Comparison of ENCODE assay signal across 1 cellular context in the genomic region with DNA sequence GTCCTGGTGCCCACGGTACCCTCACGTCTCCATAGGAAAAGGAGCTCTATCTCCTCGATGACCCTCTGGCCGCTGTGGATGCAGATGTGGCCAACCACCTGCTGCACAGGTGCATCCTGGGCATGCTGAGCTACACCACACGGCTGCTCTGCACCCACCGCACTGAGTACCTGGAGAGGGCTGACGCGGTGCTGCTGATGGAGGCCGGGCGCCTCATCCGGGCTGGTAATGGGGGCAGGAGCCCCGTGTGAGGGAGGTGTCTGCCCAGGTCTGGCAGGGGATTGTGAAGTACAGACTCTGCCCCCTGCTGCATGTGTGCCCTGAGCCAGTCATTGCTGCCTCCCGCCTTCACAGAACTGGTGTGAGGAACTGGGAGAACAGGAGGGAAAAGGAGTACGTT.
TF ChIP-seq lines count a peak whose summit lies in the region.

No MANE protein-coding gene starts in this region.

TF ChIP-seq in HepG2, 621 proteins besides CTCF, POLR2A, EP300 and RAD21:
- peak; percentile 40 for TF ChIP-seq AGO2 (optimal IDR thresholded peaks at IDR 0.05; ENCODE audit: low read depth, low read length)
- TF ChIP-seq RFX5 (IDR thresholded peaks at IDR 0.05; ENCODE audit: low read depth, low read length): no peak
- TF ChIP-seq, protein P1, sequence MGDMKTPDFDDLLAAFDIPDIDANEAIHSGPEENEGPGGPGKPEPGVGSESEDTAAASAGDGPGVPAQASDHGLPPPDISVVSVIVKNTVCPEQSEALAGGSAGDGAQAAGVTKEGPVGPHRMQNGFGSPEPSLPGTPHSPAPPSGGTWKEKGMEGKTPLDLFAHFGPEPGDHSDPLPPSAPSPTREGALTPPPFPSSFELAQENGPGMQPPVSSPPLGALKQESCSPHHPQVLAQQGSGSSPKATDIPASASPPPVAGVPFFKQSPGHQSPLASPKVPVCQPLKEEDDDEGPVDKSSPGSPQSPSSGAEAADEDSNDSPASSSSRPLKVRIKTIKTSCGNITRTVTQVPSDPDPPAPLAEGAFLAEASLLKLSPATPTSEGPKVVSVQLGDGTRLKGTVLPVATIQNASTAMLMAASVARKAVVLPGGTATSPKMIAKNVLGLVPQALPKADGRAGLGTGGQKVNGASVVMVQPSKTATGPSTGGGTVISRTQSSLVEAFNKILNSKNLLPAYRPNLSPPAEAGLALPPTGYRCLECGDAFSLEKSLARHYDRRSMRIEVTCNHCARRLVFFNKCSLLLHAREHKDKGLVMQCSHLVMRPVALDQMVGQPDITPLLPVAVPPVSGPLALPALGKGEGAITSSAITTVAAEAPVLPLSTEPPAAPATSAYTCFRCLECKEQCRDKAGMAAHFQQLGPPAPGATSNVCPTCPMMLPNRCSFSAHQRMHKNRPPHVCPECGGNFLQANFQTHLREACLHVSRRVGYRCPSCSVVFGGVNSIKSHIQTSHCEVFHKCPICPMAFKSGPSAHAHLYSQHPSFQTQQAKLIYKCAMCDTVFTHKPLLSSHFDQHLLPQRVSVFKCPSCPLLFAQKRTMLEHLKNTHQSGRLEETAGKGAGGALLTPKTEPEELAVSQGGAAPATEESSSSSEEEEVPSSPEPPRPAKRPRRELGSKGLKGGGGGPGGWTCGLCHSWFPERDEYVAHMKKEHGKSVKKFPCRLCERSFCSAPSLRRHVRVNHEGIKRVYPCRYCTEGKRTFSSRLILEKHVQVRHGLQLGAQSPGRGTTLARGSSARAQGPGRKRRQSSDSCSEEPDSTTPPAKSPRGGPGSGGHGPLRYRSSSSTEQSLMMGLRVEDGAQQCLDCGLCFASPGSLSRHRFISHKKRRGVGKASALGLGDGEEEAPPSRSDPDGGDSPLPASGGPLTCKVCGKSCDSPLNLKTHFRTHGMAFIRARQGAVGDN (CRISPR knock-in tag; IDR thresholded peaks at IDR 0.05): peak; percentile 18; the same call in 1 of the 2 replicates
